ENCODE assay signal across 17 cellular contexts in the genomic region with DNA sequence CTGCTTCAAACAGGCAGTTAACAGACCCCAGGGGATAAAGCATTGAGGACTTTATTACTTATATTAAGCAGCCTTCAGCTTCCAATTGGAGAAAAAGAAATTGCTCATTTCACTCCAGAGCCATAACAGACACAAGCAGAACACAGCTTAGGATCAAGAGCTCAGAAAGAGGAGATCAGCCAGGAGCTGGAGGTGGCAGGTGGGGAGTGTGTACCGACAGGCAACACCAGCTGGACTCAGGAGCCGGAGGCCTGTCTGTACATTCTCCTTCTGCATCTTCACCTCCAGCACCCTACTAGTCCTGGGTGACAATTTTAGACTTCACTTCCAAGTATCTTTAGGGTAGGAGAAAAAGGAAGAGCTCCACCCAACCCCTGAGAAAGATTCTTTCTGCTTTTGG. TPM values are rescaled to one million over a fixed set of nuclear protein-coding genes. Genes with fewer than 3 reads are reported as not detected.
DNase-seq lines count a peak whose midpoint lies in the region; ATAC-seq and TF ChIP-seq lines count a peak whose summit lies in the region.
"Had no signal": no experiment of that assay in that cellular context is flagged by ENCODE, and none has a peak within 500 bp of the region (broad histone marks: within the 10 kb centered on the region; RNA-seq: fewer than 3 reads in every experiment).

No MANE protein-coding gene starts in this region.

- no peaks in the 10 kb centered on the region for H3K27me3 ChIP-seq in left ventricle myocardium inferior (ENCODE audit: low read depth)
- no peaks in the 10 kb centered on the region for H3K27me3 ChIP-seq in WERI-Rb-1 (ENCODE audit: insufficient read depth, low read depth, severe bottlenecking)
- H3K27me3 ChIP-seq in gastrocnemius medialis: no peaks in the 10 kb centered on the region
- H3K27me3 ChIP-seq: BLaER1 treated with 17β-estradiol and CSF1 and Interleukin-3, amounts not matched to agents 10 nM and 100 nM had no signal

- no peaks in the 10 kb centered on the region for H3K36me3 Mint-ChIP-seq in effector memory CD8-positive, alpha-beta T cell (ENCODE audit: insufficient read depth)
- H3K36me3 Mint-ChIP-seq: CD8-positive, alpha-beta T cell had no signal

- H3K9me3 Mint-ChIP-seq in effector memory CD8-positive, alpha-beta T cell: no peaks in the 10 kb centered on the region
- H3K9me3 Mint-ChIP-seq: CD8-positive, alpha-beta T cell; H9; IgD-negative memory B cell had no signal

- no peak overlapping the region for H3K4me3 ChIP-seq in left ventricle myocardium inferior
- no peak overlapping the region for H3K4me3 ChIP-seq in WERI-Rb-1 (ENCODE audit: low read depth, low read length)
- H3K4me3 ChIP-seq in gastrocnemius medialis: no peak overlapping the region
- H3K4me3 ChIP-seq: BLaER1 treated with 17β-estradiol and CSF1 and Interleukin-3, amounts not matched to agents 10 nM and 100 nM; GM12878 had no signal

- TF ChIP-seq CTCF in left ventricle myocardium inferior (IDR thresholded peaks at IDR 0.05; ENCODE audit: borderline replicate concordance) (no peak), WERI-Rb-1 (IDR thresholded peaks at IDR 0.05; ENCODE audit: low read depth, low read length) (no peak), gastrocnemius medialis (IDR thresholded peaks at IDR 0.05 in 4 of 5, conservative IDR thresholded peaks at IDR 0.05 in 1 of 5) (no peak)

- H3K9me3 ChIP-seq in left ventricle myocardium inferior (replicated peaks): no peaks in the 10 kb centered on the region
- H3K9me3 ChIP-seq in WERI-Rb-1 (ENCODE audit: severe bottlenecking): no peaks in the 10 kb centered on the region
- H3K9me3 ChIP-seq in gastrocnemius medialis: no peaks in the 10 kb centered on the region
- H3K9me3 ChIP-seq: BLaER1 treated with 17β-estradiol and CSF1 and Interleukin-3, amounts not matched to agents 10 nM and 100 nM had no signal

- DNase-seq in NCI-H524 (lab: John Stamatoyannopoulos, UW) (peak; percentile 45 to 78), NCI-H524 treated with DMSO at 0.1 percent for 48 hours (lab: John Stamatoyannopoulos, UW) (no peak), left ventricle myocardium inferior (no peak), Right ventricle myocardium inferior (ENCODE audit: missing footprints) (no peak), WERI-Rb-1 (peak; percentile 84), gastrocnemius medialis (no peak)
- no peak for DNase-seq in effector memory CD8-positive, alpha-beta T cell
- DNase-seq: Calu3; CD8-positive, alpha-beta T cell; DMS79 treated with DMSO at 0.1 percent for 48 hours; H9 had no signal

- no peak for TF ChIP-seq POLR2A in gastrocnemius medialis (IDR thresholded peaks at IDR 0.05)

- H3K4me1 Mint-ChIP-seq in effector memory CD8-positive, alpha-beta T cell (ENCODE audit: low read depth in 2 of 2): no peaks in the 10 kb centered on the region

- no peaks in the 10 kb centered on the region for H3K36me3 ChIP-seq in left ventricle myocardium inferior
- H3K36me3 ChIP-seq in WERI-Rb-1: no peaks in the 10 kb centered on the region
- H3K36me3 ChIP-seq in gastrocnemius medialis: no peaks in the 10 kb centered on the region
- H3K36me3 ChIP-seq: BLaER1 treated with 17β-estradiol and CSF1 and Interleukin-3, amounts not matched to agents 10 nM and 100 nM had no signal

- ATAC-seq in Right ventricle myocardium inferior: no peak
- no peak for ATAC-seq in gastrocnemius medialis
- no peak for ATAC-seq in effector memory CD8-positive, alpha-beta T cell (replicated peaks)
- ATAC-seq in GM18519 (IDR thresholded peaks at IDR 0.05; ENCODE audit: low FRiP score, unreplicated experiment): no peak
- ATAC-seq: CD8-positive, alpha-beta T cell; GM12878; HepG2 had no signal

- H3K4me3 Mint-ChIP-seq in effector memory CD8-positive, alpha-beta T cell: no peak overlapping the region
- H3K4me3 Mint-ChIP-seq: B cell; CD8-positive, alpha-beta T cell; H9; IgD-negative memory B cell had no signal

- H3K27ac Mint-ChIP-seq in effector memory CD8-positive, alpha-beta T cell: no peak overlapping the region
- H3K27ac Mint-ChIP-seq: B cell; CD8-positive, alpha-beta T cell; H9; IgD-negative memory B cell had no signal

- intact Hi-C loops in left ventricle myocardium inferior (cut with micrococcal nuclease) (no loop called here), Right ventricle myocardium inferior (cut with DNase I) (no loop called here), gastrocnemius medialis (cut with DNase I; ENCODE audit: low total_unique reads) (no loop called here)

- H3K27me3 Mint-ChIP-seq in effector memory CD8-positive, alpha-beta T cell: peaks cover 42 to 45% of the 10 kb centered on the region in 2 donors

- H3K4me1 ChIP-seq in left ventricle myocardium inferior (peaks cover 64% of the 10 kb centered on the region), gastrocnemius medialis (peaks cover 52 to 61% of the 10 kb centered on the region in 2 donors)
- H3K4me1 ChIP-seq: BLaER1 treated with 17β-estradiol and CSF1 and Interleukin-3, amounts not matched to agents 10 nM and 100 nM had no signal

- in situ Hi-C loops in gastrocnemius medialis (cut with MboI; ENCODE audit: low sequenced_read_pairs in 4 of 4): no loop called here

- H3K27ac ChIP-seq in left ventricle myocardium inferior (replicated peaks) (peak overlapping the region; percentile 39), WERI-Rb-1 (peak overlapping the region; percentile 81), gastrocnemius medialis (peak overlapping the region; percentile 53 to 91 (median 72))
- H3K27ac ChIP-seq: BLaER1 treated with 17β-estradiol and CSF1 and Interleukin-3, amounts not matched to agents 10 nM and 100 nM had no signal

RNA-seq across cellular contexts. Expression of a gene that starts 35.8 kb away (rescaled TPM):
- total RNA-seq in left ventricle myocardium inferior (3.1 TPM), Right ventricle myocardium inferior (1.9 TPM), gastrocnemius medialis (10 to 100 TPM; 10.3 to 28.8 (median 20.0) TPM)
- total RNA-seq: H9, HepG2 had no signal

Comparison
In these comparisons a context has a peak if more than half of its experiments do, and no peak if none do; other contexts are left out.
1. DNase-seq: peak in NCI-H524 (2 of 2) and WERI-Rb-1 (single experiment); none in NCI-H524 treated with DMSO at 0.1 percent for 48 hours (single experiment), left ventricle myocardium inferior (single experiment), Right ventricle myocardium inferior (single experiment), gastrocnemius medialis (0 of 2) and effector memory CD8-positive, alpha-beta T cell (0 of 3).
2. Peak in every context shown above with its lines, with median percentiles within 50 percentile points of each other: H3K27ac ChIP-seq.